Comparison of ENCODE assay signal across 13 cellular contexts in genomic region chr1:69569983-69570755, GRCh38. TPM values are rescaled to one million over a fixed set of nuclear protein-coding genes. Genes with fewer than 3 reads are reported as not detected.
DNase-seq lines count a peak whose midpoint lies in the region; ATAC-seq and TF ChIP-seq lines count a peak whose summit lies in the region.
"Had no signal": no experiment of that assay in that cellular context is flagged by ENCODE, and none has a peak within 500 bp of the region (broad histone marks: within the 10 kb centered on the region; RNA-seq: fewer than 3 reads in every experiment).

No MANE protein-coding gene starts in this region.

- CTCF ChIA-PET in HEK293 (lab: Yijun Ruan, JAX): no interaction called here
- CTCF ChIA-PET in activated naive CD4-positive, alpha-beta T cell treated with anti-CD3 and anti-CD28 coated beads for 36 hours (lab: Charles Lee): no interaction called here

- TF ChIP-seq CTCF in HEK293 (tag by site-specific recombination; IDR thresholded peaks at IDR 0.05) (no peak), HFFc6 (IDR thresholded peaks at IDR 0.05) (no peak)

- peaks cover 6% of the 10 kb centered on the region for H3K27me3 ChIP-seq in rectal smooth muscle tissue (ENCODE audit: control insufficient read depth, insufficient read depth, low read length)

- no peak overlapping the region for H3K9ac ChIP-seq in rectal smooth muscle tissue (ENCODE audit: low read length)

- no peak overlapping the region for H3K27ac Mint-ChIP-seq in HFFc6
- H3K27ac Mint-ChIP-seq in activated naive CD4-positive, alpha-beta T cell treated with anti-CD3 and anti-CD28 coated beads for 36 hours: no peak overlapping the region
- H3K27ac Mint-ChIP-seq: CD4-positive, alpha-beta memory T cell; IgD-negative memory B cell had no signal

- no peak for ATAC-seq in GM18873 (IDR thresholded peaks at IDR 0.05; ENCODE audit: low FRiP score, unreplicated experiment)

- intact Hi-C loops in activated naive CD4-positive, alpha-beta T cell treated with anti-CD3 and anti-CD28 coated beads for 36 hours (cut with micrococcal nuclease): no loop called here

- no peaks in the 10 kb centered on the region for H3K9me3 ChIP-seq in HEK293 (ENCODE audit: control insufficient read depth, insufficient read depth, low read depth, low read length)
- no peaks in the 10 kb centered on the region for H3K9me3 ChIP-seq in iPS-18c (ENCODE audit: control insufficient read depth, insufficient read depth, low read length)
- H3K9me3 ChIP-seq: prostate gland had no signal

- H3K4me3 ChIP-seq in HEK293 (ENCODE audit: low read depth, low read length) (peak overlapping the region; percentile 79), iPS-18c (ENCODE audit: insufficient read depth, low read depth, low read length) (peak overlapping the region; percentile 67), rectal smooth muscle tissue (ENCODE audit: low read length) (peak overlapping the region; percentile 27)

- H3K27ac ChIP-seq in HEK293 (ENCODE audit: extremely low read depth, low read depth, low read length) (no peak overlapping the region), angular gyrus (ENCODE audit: low read depth, low read length) (peak overlapping the region; percentile 30), rectal smooth muscle tissue (ENCODE audit: low read depth, low read length) (no peak overlapping the region)
- H3K27ac ChIP-seq: prostate gland had no signal

- H3K27me3 Mint-ChIP-seq in HFFc6 (ENCODE audit: insufficient read depth): peaks cover 8% of the 10 kb centered on the region
- peaks cover 39% of the 10 kb centered on the region for H3K27me3 Mint-ChIP-seq in activated naive CD4-positive, alpha-beta T cell treated with anti-CD3 and anti-CD28 coated beads for 36 hours (ENCODE audit: low read depth)

- POLR2A ChIA-PET in HEK293 (lab: Yijun Ruan, JAX): interaction anchor here (2.0 kb wide), 1 partner anchor 12 kb away, joined by 5 read pairs; no protein-coding TSS in a partner anchor

- no peaks in the 10 kb centered on the region for H3K36me3 Mint-ChIP-seq in HFFc6 (ENCODE audit: low read depth)
- peaks cover 2% of the 10 kb centered on the region for H3K36me3 Mint-ChIP-seq in activated naive CD4-positive, alpha-beta T cell treated with anti-CD3 and anti-CD28 coated beads for 36 hours (ENCODE audit: low read depth)
- H3K36me3 Mint-ChIP-seq: IgD-negative memory B cell had no signal

- peaks cover 6% of the 10 kb centered on the region; the same call in 1 of the 2 replicates for H3K4me1 Mint-ChIP-seq in HFFc6 (ENCODE audit: low read depth)
- H3K4me1 Mint-ChIP-seq in activated naive CD4-positive, alpha-beta T cell treated with anti-CD3 and anti-CD28 coated beads for 36 hours (ENCODE audit: low read depth): peaks cover 8% of the 10 kb centered on the region

- no peak overlapping the region for H3K4me3 Mint-ChIP-seq in HFFc6
- H3K4me3 Mint-ChIP-seq in activated naive CD4-positive, alpha-beta T cell treated with anti-CD3 and anti-CD28 coated beads for 36 hours: no peak overlapping the region
- H3K4me3 Mint-ChIP-seq: IgD-negative memory B cell had no signal

- H3K4me1 ChIP-seq in HEK293 (ENCODE audit: control insufficient read depth, insufficient read depth, low read length) (no peaks in the 10 kb centered on the region), rectal smooth muscle tissue (ENCODE audit: control insufficient read depth, insufficient read depth, low read length) (peaks cover 4% of the 10 kb centered on the region)
- H3K4me1 ChIP-seq: prostate gland had no signal

- H3K9me3 Mint-ChIP-seq in HFFc6: peaks cover 8% of the 10 kb centered on the region
- H3K9me3 Mint-ChIP-seq in activated naive CD4-positive, alpha-beta T cell treated with anti-CD3 and anti-CD28 coated beads for 36 hours: no peaks in the 10 kb centered on the region

- H3K36me3 ChIP-seq in HEK293 (ENCODE audit: control insufficient read depth in 2 of 2, insufficient read depth in 1 of 2, low read length in 2 of 2): no peaks in the 10 kb centered on the region
- H3K36me3 ChIP-seq in rectal smooth muscle tissue (ENCODE audit: control insufficient read depth, insufficient read depth, low read length): no peaks in the 10 kb centered on the region
- H3K36me3 ChIP-seq: prostate gland had no signal

- no peak for DNase-seq in HFFc6
- DNase-seq in NK-92 (lab: John Stamatoyannopoulos, UW; ENCODE audit: unreplicated experiment): no peak
- no peak for DNase-seq in activated naive CD4-positive, alpha-beta T cell treated with anti-CD3 and anti-CD28 coated beads for 36 hours
- DNase-seq: activated T-cell treated with anti-CD3 and anti-CD28 coated beads, Interleukin-2, amount 50 U/mL, for 1 hour; CD4-positive, alpha-beta memory T cell; NCI-H1930 had no signal

TF ChIP-seq in HEK293, 187 proteins besides CTCF, POLR2A, EP300 and RAD21:
- TF ChIP-seq, protein P1, sequence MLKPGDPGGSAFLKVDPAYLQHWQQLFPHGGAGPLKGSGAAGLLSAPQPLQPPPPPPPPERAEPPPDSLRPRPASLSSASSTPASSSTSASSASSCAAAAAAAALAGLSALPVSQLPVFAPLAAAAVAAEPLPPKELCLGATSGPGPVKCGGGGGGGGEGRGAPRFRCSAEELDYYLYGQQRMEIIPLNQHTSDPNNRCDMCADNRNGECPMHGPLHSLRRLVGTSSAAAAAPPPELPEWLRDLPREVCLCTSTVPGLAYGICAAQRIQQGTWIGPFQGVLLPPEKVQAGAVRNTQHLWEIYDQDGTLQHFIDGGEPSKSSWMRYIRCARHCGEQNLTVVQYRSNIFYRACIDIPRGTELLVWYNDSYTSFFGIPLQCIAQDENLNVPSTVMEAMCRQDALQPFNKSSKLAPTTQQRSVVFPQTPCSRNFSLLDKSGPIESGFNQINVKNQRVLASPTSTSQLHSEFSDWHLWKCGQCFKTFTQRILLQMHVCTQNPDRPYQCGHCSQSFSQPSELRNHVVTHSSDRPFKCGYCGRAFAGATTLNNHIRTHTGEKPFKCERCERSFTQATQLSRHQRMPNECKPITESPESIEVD (tag by site-specific recombination; IDR thresholded peaks at IDR 0.05): no peak
- TF ChIP-seq PRDM1 (tag by site-specific recombination; IDR thresholded peaks at IDR 0.05) (0 out of 2 replicates have a peak, but pooled peaks have one; percentile 31), SP3 (tag by site-specific recombination; IDR thresholded peaks at IDR 0.05) (0 out of 2 replicates have a peak, but pooled peaks have one; percentile 16)

RNA-seq across cellular contexts. Expression of gene LRRC7, which starts 2.4 kb away (rescaled TPM):
- total RNA-seq in HFFc6 (2021; fragmentation: NEBNext Ultra II Directional; extraction: Animal tissue kit (Norgen Biotek cat#: 25700)): under 1 TPM; 0.09 to 0.33 (median 0.23) TPM
- not detected for total RNA-seq in activated naive CD4-positive, alpha-beta T cell treated with anti-CD3 and anti-CD28 coated beads for 36 hours
- total RNA-seq: CD4-positive, alpha-beta memory T cell had no signal

Comparison
In these comparisons a context has a peak if more than half of its experiments do, and no peak if none do; other contexts are left out.
1. H3K4me3 ChIP-seq: peak in every context shown above with its lines; median percentile 79 in HEK293; 67 in iPS-18c; 27 in rectal smooth muscle tissue.